1 cellular context compared by ENCODE assay signal in the genomic region with DNA sequence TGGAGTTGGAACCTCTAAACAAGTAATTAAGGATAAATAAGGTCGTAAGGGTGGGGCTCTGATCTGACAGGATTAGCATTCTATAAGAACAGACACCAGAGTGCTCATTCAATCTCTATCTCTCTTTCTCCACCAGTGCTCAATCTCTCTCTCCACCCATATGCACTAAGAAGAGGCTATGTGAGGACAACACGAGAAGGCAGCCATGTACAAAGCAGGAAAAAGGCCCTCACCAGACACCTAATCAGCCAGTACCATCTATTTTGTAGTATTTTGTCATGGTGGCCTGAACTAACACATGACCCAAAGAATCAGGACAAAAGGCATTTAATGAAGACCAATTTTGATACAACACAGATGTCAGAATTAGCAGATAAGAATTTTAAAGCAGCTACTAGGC.
TF ChIP-seq lines count a peak whose summit lies in the region.

No MANE protein-coding gene starts in this region.

TF ChIP-seq in A549, 52 proteins besides CTCF, POLR2A, EP300 and RAD21:
- TF ChIP-seq FOSL2 (IDR thresholded peaks at IDR 0.05) (no peak), FOSL2 (CRISPR knock-in tag; IDR thresholded peaks at IDR 0.05) (no peak), MAFK (IDR thresholded peaks at IDR 0.05; ENCODE audit: partially characterized antibody) (no peak), RCOR1 (IDR thresholded peaks at IDR 0.05; ENCODE audit: low read depth, low read length) (no peak), RARB (CRISPR knock-in tag; IDR thresholded peaks at IDR 0.05) (no peak), HMGXB4 (CRISPR knock-in tag; IDR thresholded peaks at IDR 0.05; ENCODE audit: borderline replicate concordance) (no peak), CHD2 (IDR thresholded peaks at IDR 0.05; ENCODE audit: low read length, partially characterized antibody) (no peak), JUN (IDR thresholded peaks at IDR 0.05) (no peak)
- TF ChIP-seq, protein P1, sequence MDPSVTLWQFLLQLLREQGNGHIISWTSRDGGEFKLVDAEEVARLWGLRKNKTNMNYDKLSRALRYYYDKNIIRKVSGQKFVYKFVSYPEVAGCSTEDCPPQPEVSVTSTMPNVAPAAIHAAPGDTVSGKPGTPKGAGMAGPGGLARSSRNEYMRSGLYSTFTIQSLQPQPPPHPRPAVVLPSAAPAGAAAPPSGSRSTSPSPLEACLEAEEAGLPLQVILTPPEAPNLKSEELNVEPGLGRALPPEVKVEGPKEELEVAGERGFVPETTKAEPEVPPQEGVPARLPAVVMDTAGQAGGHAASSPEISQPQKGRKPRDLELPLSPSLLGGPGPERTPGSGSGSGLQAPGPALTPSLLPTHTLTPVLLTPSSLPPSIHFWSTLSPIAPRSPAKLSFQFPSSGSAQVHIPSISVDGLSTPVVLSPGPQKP (IDR thresholded peaks at IDR 0.05; ENCODE audit: low read depth, low read length), result no peak
